In the genomic region with DNA sequence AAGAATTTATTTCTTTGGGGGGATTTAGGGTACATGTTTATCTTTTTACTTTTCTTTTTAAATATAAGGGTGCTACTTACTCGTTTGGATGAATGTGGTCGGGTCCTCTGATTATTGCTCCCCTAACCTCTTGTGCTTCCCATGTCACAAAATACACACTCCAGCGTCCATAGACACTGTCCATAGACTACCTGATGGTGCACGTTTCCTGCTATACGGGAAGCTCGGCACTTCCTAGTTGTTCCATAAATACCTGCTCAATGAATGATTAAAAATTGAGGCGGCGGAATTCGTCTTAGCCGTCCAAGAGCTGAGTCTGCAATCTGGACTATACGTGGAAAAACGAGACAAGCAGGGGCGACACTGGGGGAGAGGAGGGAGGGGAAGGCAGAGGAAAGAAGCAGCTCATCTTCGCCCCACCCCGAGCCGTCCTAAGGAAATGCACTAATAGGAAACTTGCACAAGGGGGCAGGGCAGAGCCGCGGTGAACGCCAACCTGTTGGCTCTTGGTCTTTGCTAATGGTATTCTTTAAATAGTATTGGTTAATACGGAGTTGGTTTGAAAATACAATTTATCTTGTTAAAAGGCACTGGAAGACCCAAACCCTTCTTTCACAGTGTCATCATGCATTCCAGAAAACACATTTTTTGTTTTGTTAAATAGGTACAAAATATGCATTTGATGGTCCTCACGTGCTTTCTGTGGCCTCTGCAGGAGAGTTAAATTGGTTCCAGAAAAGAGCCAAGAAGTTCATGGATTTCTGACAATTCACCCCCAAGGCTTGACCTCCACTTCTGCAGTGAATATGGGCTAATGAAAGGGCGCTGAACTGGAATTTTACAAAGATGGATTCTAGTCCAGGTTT, we compare ENCODE assay signal across 8 cellular contexts.
DNase-seq lines count a peak whose midpoint lies in the region; ATAC-seq and TF ChIP-seq lines count a peak whose summit lies in the region.

No MANE protein-coding gene starts in this region.

- peaks cover 39 to 49% (median 45%) of the 10 kb centered on the region in 11 experiments for H3K9me3 ChIP-seq in BLaER1 treated with 17β-estradiol and CSF1 and Interleukin-3, amounts not matched to agents 10 nM and 100 nM (replicated peaks in 1 of 11)
- H3K9me3 ChIP-seq in cardiac muscle cell (ENCODE audit: low read depth) = no peaks in the 10 kb centered on the region
- H3K9me3 ChIP-seq in gastrocnemius medialis = no peaks in the 10 kb centered on the region
- H3K9me3 ChIP-seq in ovary = no peaks in the 10 kb centered on the region

- no peak for TF ChIP-seq EP300 in ovary (IDR thresholded peaks at IDR 0.05)

- peaks cover 0 to 8% (median 5%) of the 10 kb centered on the region in 10 experiments; a peak in 10 of 20 replicates for H3K4me1 ChIP-seq in BLaER1 treated with 17β-estradiol and CSF1 and Interleukin-3, amounts not matched to agents 10 nM and 100 nM
- no peaks in the 10 kb centered on the region for H3K4me1 ChIP-seq in cardiac muscle cell (ENCODE audit: low read depth)
- H3K4me1 ChIP-seq in gastrocnemius medialis = peaks cover 0 to 5% of the 10 kb centered on the region in 2 donors
- H3K4me1 ChIP-seq in ovary (ENCODE audit: insufficient read depth) = no peaks in the 10 kb centered on the region

- intact Hi-C loops in gastrocnemius medialis (cut with DNase I; ENCODE audit: low total_unique reads) (no loop called here), ovary (cut with DNase I) (no loop called here)

- H4K20me1 ChIP-seq in BLaER1 treated with 17β-estradiol and CSF1 and Interleukin-3, amounts not matched to agents 10 nM and 100 nM = no peaks in the 10 kb centered on the region

- 67 to 68% (median 68%) methylated on average over 22 of the region's 22 CpGs for WGBS in ovary, 3 donors

- TF ChIP-seq CTCF in VCaP (conservative IDR thresholded peaks at IDR 0.05) (peak; percentile 85), cardiac muscle cell (IDR thresholded peaks at IDR 0.05; ENCODE audit: low read depth, low read length) (peak; percentile 74), gastrocnemius medialis (IDR thresholded peaks at IDR 0.05 in 4 of 5, conservative IDR thresholded peaks at IDR 0.05 in 1 of 5) (peak in 3 of 5 experiments; percentile 16 to 56 (median 49)), ovary (IDR thresholded peaks at IDR 0.05) (no peak)

- peak overlapping the region; percentile 55 to 88 (median 71) for H3K4me2 ChIP-seq in BLaER1 treated with 17β-estradiol and CSF1 and Interleukin-3, amounts not matched to agents 10 nM and 100 nM

- peak; percentile 56 to 65 for DNase-seq in cardiac muscle cell (ENCODE audit: low read depth in 1 of 2, low spot score in 1 of 2)
- DNase-seq in gastrocnemius medialis = peak in 1 of 2 donors; percentile 4
- DNase-seq in NCI-H1436 treated with DMSO at 0.1 percent for 48 hours (lab: John Stamatoyannopoulos, UW) = no peak
- no peak for DNase-seq in ovary

- peaks cover 0 to 3% (median 0%) of the 10 kb centered on the region in 11 experiments; a peak in 1 of 22 replicates for H3K36me3 ChIP-seq in BLaER1 treated with 17β-estradiol and CSF1 and Interleukin-3, amounts not matched to agents 10 nM and 100 nM
- H3K36me3 ChIP-seq in cardiac muscle cell (no peaks in the 10 kb centered on the region), gastrocnemius medialis (no peaks in the 10 kb centered on the region), ovary (no peaks in the 10 kb centered on the region)

- peak overlapping the region in 8 of 11 experiments; percentile 18 to 63 (median 46); a peak in 11 of 22 replicates for H3K9ac ChIP-seq in BLaER1 treated with 17β-estradiol and CSF1 and Interleukin-3, amounts not matched to agents 10 nM and 100 nM

- no peak overlapping the region for H3K27ac ChIP-seq in BLaER1 treated with 17β-estradiol and CSF1 and Interleukin-3, amounts not matched to agents 10 nM and 100 nM
- H3K27ac ChIP-seq in VCaP = no peak overlapping the region; the same call in 1 of the 2 replicates
- no peak overlapping the region for H3K27ac ChIP-seq in cardiac muscle cell
- H3K27ac ChIP-seq in gastrocnemius medialis = no peak overlapping the region
- H3K27ac ChIP-seq in ovary = no peak overlapping the region

- in situ Hi-C loops in gastrocnemius medialis (cut with MboI; ENCODE audit: low sequenced_read_pairs in 4 of 4) = no loop called here

- peak overlapping the region; percentile 34 to 62 (median 47); a peak in 15 of 20 replicates for H3K4me3 ChIP-seq in BLaER1 treated with 17β-estradiol and CSF1 and Interleukin-3, amounts not matched to agents 10 nM and 100 nM
- no peak overlapping the region for H3K4me3 ChIP-seq in cardiac muscle cell
- peak overlapping the region in 1 of 4 donors; percentile 25 for H3K4me3 ChIP-seq in gastrocnemius medialis
- no peak overlapping the region for H3K4me3 ChIP-seq in ovary

- ATAC-seq in GM18519 (IDR thresholded peaks at IDR 0.05; ENCODE audit: low FRiP score, unreplicated experiment) (peak; percentile 88), HG03520 (IDR thresholded peaks at IDR 0.05; ENCODE audit: unreplicated experiment) (peak; percentile 97), gastrocnemius medialis (no peak)

- no peaks in the 10 kb centered on the region for H3K27me3 ChIP-seq in BLaER1 treated with 17β-estradiol and CSF1 and Interleukin-3, amounts not matched to agents 10 nM and 100 nM
- no peaks in the 10 kb centered on the region for H3K27me3 ChIP-seq in cardiac muscle cell
- H3K27me3 ChIP-seq in gastrocnemius medialis = no peaks in the 10 kb centered on the region
- H3K27me3 ChIP-seq in ovary = no peaks in the 10 kb centered on the region

- TF ChIP-seq POLR2A in gastrocnemius medialis (IDR thresholded peaks at IDR 0.05) = no peak
- TF ChIP-seq POLR2A in ovary (IDR thresholded peaks at IDR 0.05) = no peak

Comparison
In these comparisons a context has a peak if more than half of its experiments do, and no peak if none do; other contexts are left out.
1. H3K4me3 ChIP-seq: peak in BLaER1 treated with 17β-estradiol and CSF1 and Interleukin-3, amounts not matched to agents 10 nM and 100 nM (10 of 10); none in cardiac muscle cell (single experiment) and ovary (single experiment).
2. ATAC-seq: peak in GM18519 (single experiment) and HG03520 (single experiment); none in gastrocnemius medialis (0 of 2).
3. CTCF ChIP-seq: peak in VCaP (single experiment), cardiac muscle cell (single experiment) and gastrocnemius medialis (3 of 5); none in ovary (0 of 3).
4. DNase-seq: peak in cardiac muscle cell (2 of 2); none in NCI-H1436 treated with DMSO at 0.1 percent for 48 hours (single experiment) and ovary (0 of 5).